18 cellular contexts compared by ENCODE assay signal in genomic region chr12:59086124-59086523, GRCh38.
DNase-seq lines count a peak whose midpoint lies in the region; ATAC-seq and TF ChIP-seq lines count a peak whose summit lies in the region.
"Had no signal": no experiment of that assay in that cellular context is flagged by ENCODE, and none has a peak within 500 bp of the region (broad histone marks: within the 10 kb centered on the region; RNA-seq: fewer than 3 reads in every experiment).

No MANE protein-coding gene starts in this region.

- TF ChIP-seq POLR2A in right lobe of liver (IDR thresholded peaks at IDR 0.05): no peak

- H3K36me3 ChIP-seq in right lobe of liver: no peaks in the 10 kb centered on the region
- H3K36me3 ChIP-seq: HAP-1, uterus had no signal

- no peak overlapping the region for H3K4me3 ChIP-seq in epithelial cell of esophagus (ENCODE audit: low read length)
- H3K4me3 ChIP-seq in right lobe of liver: no peak overlapping the region
- H3K4me3 ChIP-seq: HAP-1, uterus had no signal

- H3K27ac ChIP-seq in right lobe of liver: no peak overlapping the region
- H3K27ac ChIP-seq in foreskin keratinocyte: no peak overlapping the region
- H3K27ac ChIP-seq: KMS-11 had no signal

- 50% methylated on average over 4 of the region's 4 CpGs for WGBS in right lobe of liver (ENCODE audit: insufficient coverage, low coverage, low lambda C conversion rate, missing lambda C conversion rate)

- H3K9me3 ChIP-seq in right lobe of liver: no peaks in the 10 kb centered on the region
- H3K9me3 ChIP-seq: HAP-1, uterus had no signal

- H3K4me1 ChIP-seq in right lobe of liver: no peaks in the 10 kb centered on the region
- peaks cover 15% of the 10 kb centered on the region for H3K4me1 ChIP-seq in foreskin keratinocyte
- H3K4me1 ChIP-seq: HAP-1, uterus had no signal

- ATAC-seq in right lobe of liver (no peak), foreskin keratinocyte (no peak)
- ATAC-seq: left lobe of liver had no signal

- intact Hi-C loops in right lobe of liver (cut with DNase I): no loop called here

- DNase-seq in DMS153 treated with DMSO at 0.1 percent for 48 hours (lab: John Stamatoyannopoulos, UW; ENCODE audit: unreplicated experiment) (peak; percentile 81), NCI-H187 treated with DMSO at 0.1 percent for 48 hours (lab: John Stamatoyannopoulos, UW) (peak; percentile 85), NCI-H774 (lab: John Stamatoyannopoulos, UW) (peak; percentile 66), epithelial cell of esophagus (ENCODE audit: low read depth) (peak; percentile 65), HuH-7.5 (ENCODE audit: low spot score) (no peak), occipital lobe (lab: John Stamatoyannopoulos, UW) (no peak), right lobe of liver (no peak), foreskin keratinocyte (no peak)
- DNase-seq: amygdala; CD4-positive, CD25-positive, alpha-beta regulatory T cell; NCI-H1048; posterior cingulate gyrus; SIG-M5; stimulated activated CD4-positive, alpha-beta T cell treated with anti-CD3 and anti-CD28 coated beads, Interleukin-2, amount 100 ng/mL, for 48 hours; uterus had no signal

- H3K27me3 ChIP-seq in right lobe of liver (no peaks in the 10 kb centered on the region), foreskin keratinocyte (no peaks in the 10 kb centered on the region)
- H3K27me3 ChIP-seq: uterus had no signal

- TF ChIP-seq CTCF in epithelial cell of esophagus (IDR thresholded peaks at IDR 0.05; ENCODE audit: insufficient read depth, low read depth, low read length, missing control alignments): no peak
- no peak for TF ChIP-seq CTCF in right lobe of liver (IDR thresholded peaks at IDR 0.05)
- no peak for TF ChIP-seq CTCF in foreskin keratinocyte (conservative IDR thresholded peaks at IDR 0.05)

Comparison
In these comparisons a context has a peak if more than half of its experiments do, and no peak if none do; other contexts are left out.
1. DNase-seq: peak in DMS153 treated with DMSO at 0.1 percent for 48 hours (single experiment), NCI-H187 treated with DMSO at 0.1 percent for 48 hours (single experiment), NCI-H774 (single experiment) and epithelial cell of esophagus (single experiment); none in HuH-7.5 (single experiment), occipital lobe (single experiment), right lobe of liver (0 of 3) and foreskin keratinocyte (0 of 2).